In genomic region chr13:43905435-43906031, GRCh38 we compare ENCODE assay signal across 8 cellular contexts. TPM values are rescaled to one million over a fixed set of nuclear protein-coding genes. Genes with fewer than 3 reads are reported as not detected.
A peak's percentile ranks its signal among the peaks of the same experiment; 100 is the strongest.
DNase-seq lines count a peak whose midpoint lies in the region; ATAC-seq and TF ChIP-seq lines count a peak whose summit lies in the region.

No MANE protein-coding gene starts in this region.

- WGBS in trophoblast cell (ENCODE audit: extremely low coverage, insufficient coverage, insufficient read length): no CpG with 5 or more reads among the region's 3 CpGs

- H3K27me3 Mint-ChIP-seq in Calu3 (ENCODE audit: unreplicated experiment): no peaks in the 10 kb centered on the region
- H3K27me3 Mint-ChIP-seq in activated T-cell treated with anti-CD3 and anti-CD28 coated beads, Interleukin-2, amount 50 U/mL, for 72 hours (ENCODE audit: low read depth): no peaks in the 10 kb centered on the region

- no TSS peak for BruUV-seq in Calu3 (replicated peaks; lab: Mats Ljungman, UMichigan)

- no peak overlapping the region for H2BK5ac ChIP-seq in trophoblast cell (ENCODE audit: low read depth, low read length, poor library complexity)

- H3K27ac Mint-ChIP-seq in Calu3 (ENCODE audit: unreplicated experiment): no peak overlapping the region
- no peak overlapping the region for H3K27ac Mint-ChIP-seq in activated T-cell treated with anti-CD3 and anti-CD28 coated beads, Interleukin-2, amount 50 U/mL, for 72 hours

- H3K4ac ChIP-seq in trophoblast cell (ENCODE audit: low read depth, low read length): no peak overlapping the region

- H3K9me3 Mint-ChIP-seq in Calu3 (ENCODE audit: low read depth, unreplicated experiment): no peaks in the 10 kb centered on the region
- H3K9me3 Mint-ChIP-seq in activated T-cell treated with anti-CD3 and anti-CD28 coated beads, Interleukin-2, amount 50 U/mL, for 72 hours: no peaks in the 10 kb centered on the region

- H3K9ac ChIP-seq in trophoblast cell (ENCODE audit: low read length): no peak overlapping the region

- TF ChIP-seq CTCF in Calu3 (IDR thresholded peaks at IDR 0.05; ENCODE audit: unreplicated experiment): peak; percentile 44

- H3K27me3 ChIP-seq in H7 (ENCODE audit: control insufficient read depth, insufficient read depth, low read length): no peaks in the 10 kb centered on the region
- H3K27me3 ChIP-seq in trophoblast cell (ENCODE audit: insufficient read depth, low read length): no peaks in the 10 kb centered on the region

- H3K14ac ChIP-seq in trophoblast cell (ENCODE audit: low read length): no peak overlapping the region

- H2AK5ac ChIP-seq in trophoblast cell (ENCODE audit: low read length): no peak overlapping the region

- no peak overlapping the region for H3K23ac ChIP-seq in trophoblast cell (ENCODE audit: low read length)

- H3K18ac ChIP-seq in trophoblast cell (ENCODE audit: low read length): no peak overlapping the region

- H3K9me3 ChIP-seq in trophoblast cell (ENCODE audit: insufficient read depth, low read depth, low read length): no peaks in the 10 kb centered on the region

- H3K4me3 ChIP-seq in H7 (ENCODE audit: insufficient read depth, low read depth, low read length) (no peak overlapping the region), trophoblast cell (ENCODE audit: low read depth, low read length) (no peak overlapping the region)

- no peaks in the 10 kb centered on the region for H3K79me1 ChIP-seq in trophoblast cell (ENCODE audit: low read length)

- peak; percentile 53 to 55 for ATAC-seq in activated T-cell treated with anti-CD3 and anti-CD28 coated beads, Interleukin-2, amount 50 U/mL, for 72 hours (replicated peaks in 1 of 2)
- ATAC-seq in HG02588 (IDR thresholded peaks at IDR 0.05; ENCODE audit: unreplicated experiment) (no peak), HG02610 (IDR thresholded peaks at IDR 0.05; ENCODE audit: unreplicated experiment) (no peak)

- intact Hi-C loops in Calu3 (cut with micrococcal nuclease; ENCODE audit: unreplicated experiment): loop anchor here (1.0 kb wide), 2 partner anchors 533 to 566 kb away; no protein-coding TSS in a partner anchor

- H4K91ac ChIP-seq in trophoblast cell (ENCODE audit: low read depth, low read length): no peak overlapping the region

- H4K8ac ChIP-seq in trophoblast cell (ENCODE audit: low read depth, low read length): no peak overlapping the region

- H3K4me1 Mint-ChIP-seq in Calu3 (ENCODE audit: low read depth, unreplicated experiment): peaks cover 18% of the 10 kb centered on the region
- peaks cover 6% of the 10 kb centered on the region for H3K4me1 Mint-ChIP-seq in activated T-cell treated with anti-CD3 and anti-CD28 coated beads, Interleukin-2, amount 50 U/mL, for 72 hours (ENCODE audit: low read depth)

- no peaks in the 10 kb centered on the region for H3K36me3 Mint-ChIP-seq in Calu3 (ENCODE audit: insufficient read depth, unreplicated experiment)
- no peaks in the 10 kb centered on the region for H3K36me3 Mint-ChIP-seq in activated T-cell treated with anti-CD3 and anti-CD28 coated beads, Interleukin-2, amount 50 U/mL, for 72 hours (ENCODE audit: insufficient read depth in 2 of 2)

- H4K12ac ChIP-seq in trophoblast cell (ENCODE audit: low read depth, low read length): no peak overlapping the region

- H2AFZ ChIP-seq in trophoblast cell (ENCODE audit: insufficient read depth, low read length, poor library complexity): no peak overlapping the region

- no peaks in the 10 kb centered on the region for H3K79me2 ChIP-seq in trophoblast cell (ENCODE audit: control insufficient read depth, insufficient read depth, low read length, poor library complexity)

- H3K4me3 Mint-ChIP-seq in Calu3 (ENCODE audit: low read depth, unreplicated experiment): no peak overlapping the region
- no peak overlapping the region for H3K4me3 Mint-ChIP-seq in activated T-cell treated with anti-CD3 and anti-CD28 coated beads, Interleukin-2, amount 50 U/mL, for 72 hours

- no peak overlapping the region for H2BK12ac ChIP-seq in trophoblast cell (ENCODE audit: low read length)

- no peaks in the 10 kb centered on the region for H3K36me3 ChIP-seq in H7 (replicated peaks; ENCODE audit: control insufficient read depth, insufficient read depth, low read length)
- no peaks in the 10 kb centered on the region for H3K36me3 ChIP-seq in trophoblast cell (ENCODE audit: control insufficient read depth in 1 of 2, insufficient read depth in 2 of 2, low read length in 2 of 2)

- H3K27ac ChIP-seq in trophoblast cell (ENCODE audit: low read depth, low read length): no peak overlapping the region

- CTCF ChIA-PET in Calu3 (lab: Charles Lee): interaction anchor here (0.6 kb wide), 3 partner anchors 143 to 538 kb away, joined by 3 to 5 read pairs (median 4); no protein-coding TSS in a partner anchor

- no peak overlapping the region for H3K4me2 ChIP-seq in trophoblast cell (ENCODE audit: low read length)

- DNase-seq in Calu3: peak; percentile 23
- DNase-seq in H7: peak; percentile 62
- peak; percentile 59 to 76 for DNase-seq in NCI-H446 (lab: John Stamatoyannopoulos, UW)
- DNase-seq in activated T-cell treated with anti-CD3 and anti-CD28 coated beads, Interleukin-2, amount 50 U/mL, for 72 hours: peak; percentile 8 to 40
- DNase-seq in glomerular visceral epithelial cell (ENCODE audit: extremely low spot score): peak; percentile 64
- peak; percentile 27 to 89 for DNase-seq in trophoblast cell

- no peak overlapping the region for H2BK120ac ChIP-seq in trophoblast cell (ENCODE audit: insufficient read depth, low read length, poor library complexity)

- no peaks in the 10 kb centered on the region for H3K4me1 ChIP-seq in trophoblast cell (ENCODE audit: control insufficient read depth in 1 of 2, insufficient read depth in 2 of 2, low read length in 2 of 2)

RNA-seq across cellular contexts. Expression of gene LACC1, which starts 25.8 kb away (rescaled TPM):
- 3.4 and 4.0 TPM in 2 replicates for total RNA-seq in Calu3 (2022)
- 0.14 and 0.33 TPM in 2 replicates for total RNA-seq in H7 (2014; rRNA removed; shearing (Covaris generic))
- 1 to 10 TPM; 3.3 to 4.3 TPM for total RNA-seq in activated T-cell treated with anti-CD3 and anti-CD28 coated beads, Interleukin-2, amount 50 U/mL, for 72 hours
- polyA plus RNA-seq in trophoblast cell (2013): 3.9 and 4.0 TPM in 2 replicates

RNA-seq across cellular contexts. Expression of gene CCDC122, which starts 26.0 kb away (rescaled TPM):
- 6.1 and 6.2 TPM in 2 replicates for total RNA-seq in Calu3 (2022)
- 2.8 and 4.3 TPM in 2 replicates for total RNA-seq in H7 (2014; rRNA removed; shearing (Covaris generic))
- total RNA-seq in activated T-cell treated with anti-CD3 and anti-CD28 coated beads, Interleukin-2, amount 50 U/mL, for 72 hours: 1 to 10 TPM; 2.5 to 2.8 TPM
- 8.8 and 10.9 TPM in 2 replicates for polyA plus RNA-seq in trophoblast cell (2013)

Comparison
In these comparisons a context has a peak if more than half of its experiments do, and no peak if none do; other contexts are left out.
1. ATAC-seq: peak in activated T-cell treated with anti-CD3 and anti-CD28 coated beads, Interleukin-2, amount 50 U/mL, for 72 hours (2 of 2); none in HG02588 (single experiment) and HG02610 (single experiment).
2. Peak in every context shown above with its lines, with median percentiles within 50 percentile points of each other: DNase-seq.